ENCODE assay signal across 8 cellular contexts in genomic region chr3:41961750-41962679, GRCh38. TPM values are rescaled to one million over a fixed set of nuclear protein-coding genes. Genes with fewer than 3 reads are reported as not detected.
DNase-seq lines count a peak whose midpoint lies in the region; ATAC-seq and TF ChIP-seq lines count a peak whose summit lies in the region.

Gene ULK4, minus strand, starts transcription at chr3:41962103. Its CDS starts 7,344 bp downstream, at chr3:41954759.

- peak; percentile 94 for ATAC-seq in GM21529 (IDR thresholded peaks at IDR 0.05; ENCODE audit: unreplicated experiment)

- no peaks in the 10 kb centered on the region for H3K36me3 Mint-ChIP-seq in IgD-negative memory B cell

- H3K27me3 Mint-ChIP-seq in IgD-negative memory B cell: peaks cover 1% of the 10 kb centered on the region

- H3K4me3 ChIP-seq in epithelial cell of proximal tubule (ENCODE audit: low read depth, low read length): peak within 1 kb of the TSS; percentile 87

- peak within 1 kb of the TSS; percentile 92 to 100 (median 99) for H3K4me3 Mint-ChIP-seq in IgD-negative memory B cell

- no peak for TF ChIP-seq CTCF in epithelial cell of proximal tubule (conservative IDR thresholded peaks at IDR 0.05; ENCODE audit: low read depth, low read length)

- no peaks in the 10 kb centered on the region for H3K9me3 Mint-ChIP-seq in IgD-negative memory B cell

- peak; percentile 96 for DNase-seq in DMS 273 treated with DMSO at 0.1 percent for 48 hours (lab: John Stamatoyannopoulos, UW)
- DNase-seq in OCI-M2 (lab: John Stamatoyannopoulos, UW; ENCODE audit: unreplicated experiment): peak; percentile 97
- peak; percentile 88 for DNase-seq in activated T-cell treated with anti-CD3 and anti-CD28 coated beads for 48 hours (ENCODE audit: low read depth)
- DNase-seq in epithelial cell of proximal tubule (ENCODE audit: low read depth): peak; percentile 97
- peak; percentile 99 for DNase-seq in mucosa of gallbladder (ENCODE audit: low spot score)
- DNase-seq in stimulated activated CD8-positive, alpha-beta memory T cell treated with anti-CD3 and anti-CD28 coated beads, Interleukin-4, amount 100 ng/mL, for 4 hours (ENCODE audit: low read depth in 2 of 2, low spot score in 1 of 2): peak; percentile 83 to 91

- peaks cover 10 to 15% (median 12%) of the 10 kb centered on the region in 3 donors for H3K4me1 Mint-ChIP-seq in IgD-negative memory B cell

- peak within 1 kb of the TSS; percentile 96 to 100 (median 98) for H3K27ac Mint-ChIP-seq in IgD-negative memory B cell

RNA-seq across cellular contexts. Expression of gene ULK4, which starts in this region (rescaled TPM):
- 5.6 TPM for polyA plus RNA-seq in IgD-negative memory B cell
- total RNA-seq in epithelial cell of proximal tubule (2.2 and 3.4 TPM in 2 replicates), mucosa of gallbladder (9.8 TPM)

Comparison
In these comparisons a context has a peak if more than half of its experiments do, and no peak if none do; other contexts are left out.
1. Peak in every context shown above with its lines: DNase-seq, ATAC-seq and H3K4me3 ChIP-seq.